Comparison of ENCODE assay signal across 27 cellular contexts in the genomic region with DNA sequence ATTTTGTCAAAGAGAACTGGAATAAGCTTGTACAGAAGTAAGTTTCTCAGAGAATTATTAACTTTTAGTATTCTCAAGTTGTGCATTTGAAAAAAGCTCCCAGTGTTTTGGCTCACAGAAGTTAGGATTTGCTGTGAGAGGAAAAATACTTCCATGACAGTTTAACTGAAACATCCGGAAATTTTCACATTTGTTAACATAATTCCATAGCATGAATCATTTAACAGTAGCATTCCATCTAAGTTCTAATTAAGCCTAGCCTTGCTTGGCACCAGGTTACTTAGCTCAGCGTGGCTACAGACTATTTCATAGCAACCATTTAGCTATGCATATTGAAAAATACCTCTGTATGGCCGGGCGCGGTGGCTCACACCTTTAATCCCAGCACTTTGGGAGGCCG.
"Had no signal": no experiment of that assay in that cellular context is flagged by ENCODE, and none has a peak within 500 bp of the region (broad histone marks: within the 10 kb centered on the region; RNA-seq: fewer than 3 reads in every experiment).

No MANE protein-coding gene starts in this region.

- H3K9me3 Mint-ChIP-seq: activated CD4-positive, alpha-beta memory T cell treated with anti-CD3 and anti-CD28 coated beads for 36 hours; activated CD4-positive, alpha-beta T cell treated with anti-CD3 and anti-CD28 coated beads, Interleukin-2, amount 10 ng/mL, durations not matched to agents 24 days and 14 days; activated T-cell treated with anti-CD3 and anti-CD28 coated beads, Interleukin-2, amount 50 U/mL, for 72 hours; brain had no signal

- H3K4me3 ChIP-seq: breast epithelium, cardiac muscle cell, colonic mucosa had no signal

- H3K27ac Mint-ChIP-seq: activated CD4-positive, alpha-beta memory T cell treated with anti-CD3 and anti-CD28 coated beads for 36 hours; activated CD4-positive, alpha-beta T cell treated with anti-CD3 and anti-CD28 coated beads for 36 hours; activated CD4-positive, alpha-beta T cell treated with anti-CD3 and anti-CD28 coated beads, Interleukin-2, amount 10 ng/mL, durations not matched to agents 24 days and 14 days; activated CD8-positive, alpha-beta memory T cell treated with anti-CD3 and anti-CD28 coated beads, Interleukin-2, amount 10 ng/mL, durations not matched to agents 7 days and 5 days; activated CD8-positive, alpha-beta T cell treated with anti-CD3 and anti-CD28 coated beads, Interleukin-2, amount 10 ng/mL, durations not matched to agents 7 days and 5 days; activated naive CD8-positive, alpha-beta T cell; activated T-cell treated with anti-CD3 and anti-CD28 coated beads, Interleukin-2, amount 50 U/mL, for 72 hours; brain had no signal

- H3K27me3 ChIP-seq: breast epithelium, cardiac muscle cell, colonic mucosa had no signal

- H3K27ac ChIP-seq: breast epithelium, cardiac muscle cell, colonic mucosa, epithelial cell of prostate had no signal

- H3K9me3 ChIP-seq: breast epithelium, colonic mucosa had no signal

- H3K4me1 ChIP-seq: breast epithelium, colonic mucosa had no signal

- ATAC-seq: activated CD4-positive, alpha-beta T cell treated with anti-CD3 and anti-CD28 coated beads for 36 hours; activated CD8-positive, alpha-beta memory T cell treated with anti-CD3 and anti-CD28 coated beads, Interleukin-2, amount 10 ng/mL, durations not matched to agents 7 days and 5 days; activated CD8-positive, alpha-beta T cell treated with anti-CD3 and anti-CD28 coated beads, Interleukin-2, amount 10 ng/mL, durations not matched to agents 7 days and 5 days; activated T-cell treated with anti-CD3 and anti-CD28 coated beads, Interleukin-2, amount 50 U/mL, for 72 hours had no signal

- H3K27me3 Mint-ChIP-seq: activated CD4-positive, alpha-beta memory T cell treated with anti-CD3 and anti-CD28 coated beads for 36 hours; activated CD4-positive, alpha-beta T cell treated with anti-CD3 and anti-CD28 coated beads for 36 hours; activated CD4-positive, alpha-beta T cell treated with anti-CD3 and anti-CD28 coated beads, Interleukin-2, amount 10 ng/mL, durations not matched to agents 24 days and 14 days; activated CD8-positive, alpha-beta memory T cell treated with anti-CD3 and anti-CD28 coated beads, Interleukin-2, amount 10 ng/mL, durations not matched to agents 7 days and 5 days; activated naive CD8-positive, alpha-beta T cell; brain had no signal

- H3K4me3 Mint-ChIP-seq: activated CD4-positive, alpha-beta memory T cell treated with anti-CD3 and anti-CD28 coated beads for 36 hours; activated CD4-positive, alpha-beta T cell treated with anti-CD3 and anti-CD28 coated beads for 36 hours; activated CD4-positive, alpha-beta T cell treated with anti-CD3 and anti-CD28 coated beads, Interleukin-2, amount 10 ng/mL, durations not matched to agents 24 days and 14 days; activated CD8-positive, alpha-beta memory T cell treated with anti-CD3 and anti-CD28 coated beads, Interleukin-2, amount 10 ng/mL, durations not matched to agents 7 days and 5 days; activated CD8-positive, alpha-beta T cell treated with anti-CD3 and anti-CD28 coated beads, Interleukin-2, amount 10 ng/mL, durations not matched to agents 7 days and 5 days; activated naive CD8-positive, alpha-beta T cell; activated T-cell treated with anti-CD3 and anti-CD28 coated beads, Interleukin-2, amount 50 U/mL, for 72 hours; brain had no signal

- H3K4me1 Mint-ChIP-seq: brain had no signal

- DNase-seq: activated CD4-positive, alpha-beta memory T cell treated with anti-CD3 and anti-CD28 coated beads for 36 hours; activated CD4-positive, alpha-beta T cell treated with anti-CD3 and anti-CD28 coated beads for 36 hours; activated CD4-positive, alpha-beta T cell treated with anti-CD3 and anti-CD28 coated beads, Interleukin-2, amount 10 ng/mL, durations not matched to agents 24 days and 14 days; activated CD4-positive, CD25-positive, alpha-beta regulatory T cell; activated CD4-positive, CD25-positive, alpha-beta regulatory T cell treated with anti-CD3 and anti-CD28 coated beads, Interleukin-2, amount 50 U/mL, for 72 hours; activated CD8-positive, alpha-beta memory T cell treated with anti-CD3 and anti-CD28 coated beads, Interleukin-2, amount 10 ng/mL, durations not matched to agents 7 days and 5 days; activated CD8-positive, alpha-beta memory T cell treated with anti-CD3 and anti-CD28 coated beads, Interleukin-2, amount 50 U/mL, for 4 hours; activated CD8-positive, alpha-beta T cell treated with anti-CD3 and anti-CD28 coated beads, Interleukin-2, amount 10 ng/mL, durations not matched to agents 7 days and 5 days; activated gamma-delta T cell; activated naive CD4-positive, alpha-beta T cell treated with anti-CD3 and anti-CD28 coated beads, Interleukin-2, amount 50 U/mL, for 16 hours; activated naive CD4-positive, alpha-beta T cell treated with Interleukin-2 at 50 U/mL for 16 hours; activated T-cell treated with anti-CD3 and anti-CD28 coated beads, Interleukin-2, amount 50 U/mL, for 1 hour; activated T-cell treated with anti-CD3 and anti-CD28 coated beads, Interleukin-2, amount 50 U/mL, for 72 hours; amniotic stem cell; anterior cingulate cortex; central memory CD4-positive, alpha-beta T cell; cerebellar nuclear complex; colonic mucosa; effector CD8-positive, alpha-beta T cell; foreskin fibroblast; head of caudate nucleus; T-helper 2 cell had no signal
